ENCODE assay signal across 21 cellular contexts in genomic region chr18:54956506-54956905, GRCh38. TPM values are rescaled to one million over a fixed set of nuclear protein-coding genes. Genes with fewer than 3 reads are reported as not detected.
DNase-seq lines count a peak whose midpoint lies in the region; ATAC-seq and TF ChIP-seq lines count a peak whose summit lies in the region.
"Had no signal": no experiment of that assay in that cellular context is flagged by ENCODE, and none has a peak within 500 bp of the region (broad histone marks: within the 10 kb centered on the region; RNA-seq: fewer than 3 reads in every experiment).

No MANE protein-coding gene starts in this region.

- intact Hi-C loops in left ventricle myocardium inferior (cut with micrococcal nuclease) (no loop called here), left ventricle myocardium superior (cut with micrococcal nuclease) (no loop called here), lower lobe of right lung (cut with DNase I) (no loop called here), aorta (cut with DNase I) (no loop called here)

- H3K36me3 ChIP-seq in left ventricle myocardium inferior = no peaks in the 10 kb centered on the region
- H3K36me3 ChIP-seq in lower lobe of right lung = no peaks in the 10 kb centered on the region
- H3K36me3 ChIP-seq in aorta (ENCODE audit: control insufficient read depth in 1 of 2, insufficient read depth in 2 of 2, low read length in 1 of 2) = no peaks in the 10 kb centered on the region

- WGBS in aorta, 2 donors = 57 to 64% methylated on average over 3 of the region's 3 CpGs

- H3K9me3 ChIP-seq in left ventricle myocardium inferior (replicated peaks) (no peaks in the 10 kb centered on the region), lower lobe of right lung (no peaks in the 10 kb centered on the region), aorta (ENCODE audit: control insufficient read depth, low read length) (no peaks in the 10 kb centered on the region)
- H3K9me3 ChIP-seq: A549 had no signal

- DNase-seq in left ventricle myocardium inferior = no peak
- DNase-seq in left ventricle myocardium superior = no peak
- no peak for DNase-seq in lower lobe of right lung
- DNase-seq in aorta = no peak
- no peak for DNase-seq in stimulated activated naive CD4-positive, alpha-beta T cell treated with Interleukin-2 at 50 U/mL for 16 hours (lab: John Stamatoyannopoulos, UW)
- no peak for DNase-seq in NCI-H2227 (lab: John Stamatoyannopoulos, UW; ENCODE audit: unreplicated experiment)
- DNase-seq: 8988T; ACHN; AML-193; C1 segment of cervical spinal cord; Calu3; CD4-positive, alpha-beta memory T cell; COR-L47; DMS153; DND-41; H9 had no signal

- ATAC-seq in left ventricle myocardium superior = no peak
- ATAC-seq in SK-N-SH treated with all-trans-retinoic acid at 6 μM for 48 hours = peak; percentile 71
- ATAC-seq in lower lobe of right lung = no peak
- no peak for ATAC-seq in aorta (ENCODE audit: low FRiP score)
- ATAC-seq: A549, GM23338, HCT116 had no signal

- H3K27ac ChIP-seq in left ventricle myocardium inferior (replicated peaks) (peak overlapping the region; percentile 89), lower lobe of right lung (peak overlapping the region; percentile 7), aorta (ENCODE audit: low read depth in 1 of 2, low read length in 2 of 2) (no peak overlapping the region)
- H3K27ac ChIP-seq: A549 had no signal

- TF ChIP-seq CTCF in left ventricle myocardium inferior (IDR thresholded peaks at IDR 0.05; ENCODE audit: borderline replicate concordance) (no peak), lower lobe of right lung (IDR thresholded peaks at IDR 0.05) (no peak)

- H3K4me1 ChIP-seq in left ventricle myocardium inferior (peaks cover 13% of the 10 kb centered on the region), lower lobe of right lung (peaks cover 20% of the 10 kb centered on the region), aorta (ENCODE audit: control insufficient read depth in 1 of 2, insufficient read depth in 2 of 2, low read length in 2 of 2) (no peaks in the 10 kb centered on the region)

- H3K27me3 ChIP-seq in left ventricle myocardium inferior (ENCODE audit: low read depth) (peaks cover 22% of the 10 kb centered on the region), lower lobe of right lung (ENCODE audit: low read depth) (no peaks in the 10 kb centered on the region), aorta (ENCODE audit: control insufficient read depth in 1 of 2, insufficient read depth in 2 of 2, low read length in 1 of 2) (no peaks in the 10 kb centered on the region)

- H3K4me3 ChIP-seq in left ventricle myocardium inferior = no peak overlapping the region
- H3K4me3 ChIP-seq in lower lobe of right lung = no peak overlapping the region
- H3K4me3 ChIP-seq in aorta (ENCODE audit: low read length in 2 of 2) = no peak overlapping the region
- H3K4me3 ChIP-seq: A549, GM23338 had no signal

TF ChIP-seq in SK-N-SH treated with all-trans-retinoic acid at 6 μM for 48 hours, 23 proteins besides CTCF, POLR2A, EP300 and RAD21:
- TF ChIP-seq TSHZ2 (CRISPR knock-in tag; IDR thresholded peaks at IDR 0.05) (peak; percentile 69; the same call in 1 of the 2 replicates), ZFP3 (CRISPR knock-in tag; IDR thresholded peaks at IDR 0.05) (no peak), TCF4 (CRISPR knock-in tag; IDR thresholded peaks at IDR 0.05; ENCODE audit: borderline replicate concordance) (peak; percentile 83), RARB (CRISPR knock-in tag; IDR thresholded peaks at IDR 0.05) (no peak)

RNA-seq across cellular contexts. Expression of gene CCDC68, which starts 2.8 kb away (rescaled TPM):
- total RNA-seq in left ventricle myocardium inferior (5.1 TPM), left ventricle myocardium superior (3.3 TPM), lower lobe of right lung (20.2 TPM), aorta (1 to 10 TPM; 4.4 to 8.3 TPM)
- polyA plus RNA-seq in aorta = 1 to 10 TPM; 1.9 to 9.4 TPM
- total RNA-seq: H4, H9 had no signal
- polyA plus RNA-seq: CD4-positive, alpha-beta memory T cell had no signal

Comparison
In these comparisons a context has a peak if more than half of its experiments do, and no peak if none do; other contexts are left out.
1. H3K27ac ChIP-seq: peak in left ventricle myocardium inferior (single experiment) and lower lobe of right lung (single experiment); none in aorta (0 of 2).